In genomic region chr16:27237229-27238015, GRCh38 we compare ENCODE assay signal across 8 cellular contexts.
A peak's percentile ranks its signal among the peaks of the same experiment; 100 is the strongest.
DNase-seq lines count a peak whose midpoint lies in the region; ATAC-seq lines count a peak whose summit lies in the region.

No MANE protein-coding gene starts in this region.

- DNase-seq in EH (ENCODE audit: low read depth) (peak; percentile 57), MV-4-11 (lab: John Stamatoyannopoulos, UW) (peak; percentile 66), activated T-cell treated with anti-CD3 and anti-CD28 coated beads for 4 hours (peak; percentile 66), germinal center (ENCODE audit: low spot score) (peak; percentile 76), pons (ENCODE audit: low spot score) (no peak)
- DNase-seq in stimulated activated CD4-positive, alpha-beta T cell treated with anti-CD3 and anti-CD28 coated beads, Interleukin-1b, Interleukin-23, amount 100 ng/mL, for 24 hours (ENCODE audit: low read depth in 4 of 4, low spot score in 1 of 4): peak; percentile 41 to 78 (median 56)

- ATAC-seq in GM21529 (IDR thresholded peaks at IDR 0.05; ENCODE audit: unreplicated experiment) (peak; percentile 67), GM18858 (IDR thresholded peaks at IDR 0.05; ENCODE audit: unreplicated experiment) (no peak)
